9 cellular contexts compared by ENCODE assay signal in genomic region chr6:74567891-74568290, GRCh38.
"Had no signal": no experiment of that assay in that cellular context is flagged by ENCODE, and none has a peak within 500 bp of the region (broad histone marks: within the 10 kb centered on the region; RNA-seq: fewer than 3 reads in every experiment).

No MANE protein-coding gene starts in this region.

- H3K27ac Mint-ChIP-seq: IgD-negative memory B cell had no signal

- H3K9ac ChIP-seq: KMS-11 had no signal

- H3K36me3 Mint-ChIP-seq: IgD-negative memory B cell had no signal

- H3K4me3 ChIP-seq: K562 had no signal

- H3K4me3 Mint-ChIP-seq: IgD-negative memory B cell had no signal

- H3K27ac ChIP-seq: HL-60, KMS-11 had no signal

- DNase-seq: IMR-90, Karpas-422, KBM-7, KG1 had no signal

- H3K4me2 ChIP-seq: KMS-11 had no signal

- ATAC-seq: HepG2, K562 had no signal

- FAIRE-seq: HepG2, K562 had no signal

- H3K4me1 Mint-ChIP-seq: IgD-negative memory B cell had no signal
